In the genomic region with DNA sequence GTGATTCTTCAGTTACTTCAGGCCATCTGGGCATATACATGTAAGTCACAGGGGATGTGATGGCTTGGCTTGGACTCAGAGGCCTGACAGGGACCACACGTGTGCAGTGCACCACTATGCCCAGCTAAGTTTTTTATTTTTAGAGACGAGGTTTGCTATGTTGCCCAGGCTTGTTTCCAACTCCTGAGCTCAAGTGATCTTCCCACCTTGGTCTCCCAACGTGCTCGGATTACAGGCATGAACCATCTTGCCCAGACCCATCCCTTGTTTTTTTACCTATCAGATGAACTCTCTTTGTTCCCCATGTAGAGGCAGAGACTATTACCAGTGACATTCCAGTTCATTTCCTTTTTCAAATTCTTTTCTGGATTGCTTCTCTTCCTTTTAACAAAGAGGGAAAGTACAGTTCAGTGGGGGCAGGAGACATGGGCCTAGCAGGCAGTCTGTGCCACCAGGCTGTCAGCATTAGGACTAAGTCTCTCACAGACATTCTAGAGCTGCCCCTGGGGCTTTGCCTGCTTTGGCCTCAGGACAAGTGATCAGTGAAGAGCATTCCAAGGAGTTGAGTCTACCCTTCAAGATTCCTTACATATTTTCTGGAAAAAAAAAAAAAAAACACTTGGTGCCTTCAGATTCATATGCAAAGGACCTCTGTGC, we compare ENCODE assay signal across 8 cellular contexts.
DNase-seq lines count a peak whose midpoint lies in the region; ATAC-seq and TF ChIP-seq lines count a peak whose summit lies in the region.
"Had no signal": no experiment of that assay in that cellular context is flagged by ENCODE, and none has a peak within 500 bp of the region (broad histone marks: within the 10 kb centered on the region; RNA-seq: fewer than 3 reads in every experiment).

No MANE protein-coding gene starts in this region.

- peaks cover 32% of the 10 kb centered on the region for H3K4me1 ChIP-seq in SJSA1 (replicated peaks)
- H3K4me1 ChIP-seq in tibial artery = peaks cover 0 to 23% (median 10%) of the 10 kb centered on the region in 4 donors

- H3K27me3 ChIP-seq in SJSA1 (replicated peaks) (no peaks in the 10 kb centered on the region), tibial artery (no peaks in the 10 kb centered on the region)

- peak overlapping the region; percentile 14; the same call in 1 of the 2 replicates for H3K4me3 Mint-ChIP-seq in HFFc6
- H3K4me3 Mint-ChIP-seq: neural crest cell had no signal

- no peaks in the 10 kb centered on the region for H3K9me3 ChIP-seq in SJSA1 (replicated peaks)
- H3K9me3 ChIP-seq in tibial artery = no peaks in the 10 kb centered on the region

- H3K27ac ChIP-seq in SJSA1 (peak overlapping the region; percentile 86), tibial artery (peak overlapping the region; percentile 26 to 50)

- H3K9me3 Mint-ChIP-seq in HFFc6 = no peaks in the 10 kb centered on the region
- H3K9me3 Mint-ChIP-seq: neural crest cell had no signal

- TF ChIP-seq CTCF in HFFc6 (IDR thresholded peaks at IDR 0.05) (no peak), foreskin fibroblast (IDR thresholded peaks at IDR 0.05; ENCODE audit: low read depth, low read length) (no peak), tibial artery (IDR thresholded peaks at IDR 0.05) (no peak)

- H3K36me3 ChIP-seq in SJSA1 (no peaks in the 10 kb centered on the region), tibial artery (no peaks in the 10 kb centered on the region)

- intact Hi-C loops in tibial artery (cut with DNase I; ENCODE audit: low total_unique reads) (no loop called here), posterior vena cava (cut with DNase I) (no loop called here)

- DNase-seq in HFFc6 (peak; percentile 92), SJSA1 (ENCODE audit: low read depth in 1 of 2, low spot score in 2 of 2) (peak; percentile 92 to 95), foreskin fibroblast (peak; percentile 90 to 93), tibial artery (peak in 1 of 2 donors; percentile 67), posterior vena cava (ENCODE audit: low spot score) (no peak), inferior parietal cortex (ENCODE audit: extremely low spot score) (no peak)

- H3K4me3 ChIP-seq in SJSA1 (no peak overlapping the region), foreskin fibroblast (ENCODE audit: low read depth in 1 of 2, low read length in 2 of 2) (no peak overlapping the region), tibial artery (no peak overlapping the region)

- H3K4me1 Mint-ChIP-seq in HFFc6 (ENCODE audit: low read depth) = peaks cover 64% of the 10 kb centered on the region
- H3K4me1 Mint-ChIP-seq: neural crest cell had no signal

- no peak for ATAC-seq in GM19467 (IDR thresholded peaks at IDR 0.05; ENCODE audit: unreplicated experiment)

- no peaks in the 10 kb centered on the region for H3K36me3 Mint-ChIP-seq in HFFc6 (ENCODE audit: low read depth)

- no peaks in the 10 kb centered on the region; the same call in 1 of the 2 replicates for H3K27me3 Mint-ChIP-seq in HFFc6 (ENCODE audit: insufficient read depth)

- H3K27ac Mint-ChIP-seq in HFFc6 = peak overlapping the region; percentile 89

Comparison
In these comparisons a context has a peak if more than half of its experiments do, and no peak if none do; other contexts are left out.
1. DNase-seq: peak in HFFc6 (single experiment), SJSA1 (2 of 2) and foreskin fibroblast (2 of 2); none in posterior vena cava (single experiment) and inferior parietal cortex (single experiment).